Comparison of ENCODE assay signal across 13 cellular contexts in the genomic region with DNA sequence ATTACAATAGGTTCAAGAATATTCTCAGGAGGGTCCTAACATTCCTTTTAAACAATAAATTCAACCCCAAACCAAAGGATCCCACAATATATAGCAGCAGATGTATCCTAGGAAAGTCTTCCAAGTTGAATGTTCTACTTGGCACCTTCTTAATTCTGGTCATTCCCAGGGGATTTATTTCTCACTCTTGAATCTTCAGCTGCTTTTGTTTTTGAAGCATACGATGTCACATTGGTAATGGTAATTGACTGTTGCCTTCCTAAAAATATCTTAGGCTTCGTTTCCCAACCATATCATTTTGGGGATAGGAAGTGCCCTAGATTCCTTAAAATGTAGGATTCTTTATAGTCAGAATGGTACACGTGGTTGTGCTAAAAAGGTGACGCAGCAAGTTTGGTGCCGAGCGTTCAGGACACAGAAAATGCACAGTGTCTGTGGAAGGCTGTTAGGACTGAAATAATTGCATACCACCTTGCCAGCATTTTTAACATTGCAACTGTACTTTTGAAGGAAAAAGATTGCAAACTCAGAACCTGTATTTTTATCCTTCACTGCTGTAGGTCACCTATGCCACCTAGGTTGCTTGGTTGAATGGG.
DNase-seq lines count a peak whose midpoint lies in the region; ATAC-seq and TF ChIP-seq lines count a peak whose summit lies in the region.
"Had no signal": no experiment of that assay in that cellular context is flagged by ENCODE, and none has a peak within 500 bp of the region (broad histone marks: within the 10 kb centered on the region; RNA-seq: fewer than 3 reads in every experiment).

No MANE protein-coding gene starts in this region.

- H3K4me1 ChIP-seq in HUES48 (ENCODE audit: control insufficient read depth, insufficient read depth, low read length) = peaks cover 34% of the 10 kb centered on the region
- H3K4me1 ChIP-seq: BE2C had no signal

- no peaks in the 10 kb centered on the region for H3K9me2 ChIP-seq in SU-DHL-6 (replicated peaks; ENCODE audit: insufficient read depth, low read length)

- H3F3A ChIP-seq in SU-DHL-6 (ENCODE audit: insufficient read depth) = peaks cover 20% of the 10 kb centered on the region

- H3K4me3 ChIP-seq in HUES48 (ENCODE audit: low read depth, low read length) (no peak overlapping the region), SU-DHL-6 (ENCODE audit: insufficient read depth, low read length, poor library complexity, severe bottlenecking) (no peak overlapping the region)

- H3K9ac ChIP-seq in HUES48 (ENCODE audit: low read depth, low read length) (no peak overlapping the region), SU-DHL-6 (ENCODE audit: low read length) (no peak overlapping the region)

- no peaks in the 10 kb centered on the region for H3K36me3 ChIP-seq in HUES48 (ENCODE audit: control insufficient read depth, insufficient read depth, low read length)
- no peaks in the 10 kb centered on the region for H3K36me3 ChIP-seq in SU-DHL-6 (ENCODE audit: low read length)
- H3K36me3 ChIP-seq: BE2C had no signal

- H3K27me3 ChIP-seq in HUES48 (ENCODE audit: control insufficient read depth, insufficient read depth, low read length) (no peaks in the 10 kb centered on the region), SU-DHL-6 (ENCODE audit: low read length) (no peaks in the 10 kb centered on the region)
- H3K27me3 ChIP-seq: BE2C had no signal

- peak overlapping the region; percentile 33 for H3K4me2 ChIP-seq in SU-DHL-6 (ENCODE audit: low read depth, low read length, poor library complexity, severe bottlenecking)

- peak; percentile 24 for DNase-seq in inferior parietal cortex (ENCODE audit: extremely low spot score)
- DNase-seq in superior temporal gyrus (ENCODE audit: extremely low spot score) = peak; percentile 42
- DNase-seq in activated gamma-delta T cell treated with Interleukin-2 at 50 U/mL for 16 hours = no peak
- DNase-seq: BE2C, KBM-7, NCI-H1092, NCI-H2107, NCI-H82, SIG-M5 had no signal

- H4K20me1 ChIP-seq in SU-DHL-6 (ENCODE audit: low read depth, low read length) = no peaks in the 10 kb centered on the region

- H2AFZ ChIP-seq in SU-DHL-6 (ENCODE audit: low read depth, low read length, severe bottlenecking) = no peak overlapping the region

- peaks cover 91% of the 10 kb centered on the region for H3K79me2 ChIP-seq in SU-DHL-6 (ENCODE audit: insufficient read depth, low read length)

- H3K9me3 ChIP-seq in HUES48 (ENCODE audit: control insufficient read depth, insufficient read depth, low read length) = no peaks in the 10 kb centered on the region
- no peaks in the 10 kb centered on the region for H3K9me3 ChIP-seq in SU-DHL-6 (ENCODE audit: insufficient read depth, low read length)
- H3K9me3 ChIP-seq: BE2C had no signal

- ATAC-seq in GM18502 (IDR thresholded peaks at IDR 0.05; ENCODE audit: poor library complexity, unreplicated experiment) (no peak), GM19351 (IDR thresholded peaks at IDR 0.05; ENCODE audit: unreplicated experiment) (no peak)

- H3K27ac ChIP-seq in HUES48 (ENCODE audit: low read depth, low read length) = peak overlapping the region; percentile 14
- peak overlapping the region; percentile 11; the same call in 1 of the 2 replicates for H3K27ac ChIP-seq in SU-DHL-6 (ENCODE audit: low read depth, low read length)

- no peak for TF ChIP-seq CTCF in SU-DHL-6 (IDR thresholded peaks at IDR 0.05; ENCODE audit: insufficient read depth, low read length, poor library complexity, severe bottlenecking)
